16 cellular contexts compared by ENCODE assay signal in the genomic region with DNA sequence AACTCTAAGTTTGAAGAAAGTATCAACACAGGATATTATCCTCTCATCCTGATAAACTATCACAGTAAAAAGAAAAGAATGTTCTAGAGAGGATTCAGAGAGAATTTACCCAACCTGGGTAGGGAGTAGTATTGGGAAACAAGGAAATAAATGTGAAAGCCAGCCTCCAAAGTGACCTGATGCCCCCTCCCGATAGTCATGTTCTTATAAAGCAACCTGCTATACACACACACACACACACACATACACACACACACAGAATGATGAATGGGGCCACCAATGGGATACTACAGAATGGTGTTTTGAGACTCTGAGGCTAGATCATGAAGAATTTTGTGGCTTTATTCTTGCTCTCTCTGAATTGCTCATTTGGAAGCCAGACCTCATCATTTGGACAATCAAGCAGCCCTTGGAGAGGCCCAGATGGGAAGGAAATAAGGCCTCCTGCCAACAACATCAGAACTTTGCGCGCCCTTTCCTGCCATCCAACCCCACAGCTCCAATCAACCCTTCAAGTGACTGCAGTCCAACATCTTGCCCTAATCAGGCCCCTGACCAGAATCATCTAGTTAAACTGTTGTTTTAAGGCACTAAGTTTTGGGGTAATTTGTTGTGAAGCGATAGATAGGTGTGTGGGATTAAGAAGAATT.
"Had no signal": no experiment of that assay in that cellular context is flagged by ENCODE, and none has a peak within 500 bp of the region (broad histone marks: within the 10 kb centered on the region; RNA-seq: fewer than 3 reads in every experiment).

No MANE protein-coding gene starts in this region.

- ATAC-seq: gastrocnemius medialis, psoas muscle had no signal

- DNase-seq: activated CD4-positive, alpha-beta T cell treated with anti-CD3 and anti-CD28 coated beads, Interleukin-2, amount 50 U/mL, for 1 hour; activated naive CD4-positive, alpha-beta T cell treated with anti-CD3 and anti-CD28 coated beads, Interleukin-2, amount 50 U/mL, for 16 hours; activated T-cell treated with anti-CD3 and anti-CD28 coated beads for 4 hours; adrenal gland; esophagus squamous epithelium; gastrocnemius medialis; kidney; left ventricle myocardium inferior; mesendoderm; occipital lobe; psoas muscle; stimulated activated CD4-positive, alpha-beta T cell treated with anti-CD3 and anti-CD28 coated beads, Interleukin-2, amount 100 ng/mL, for 48 hours; stimulated activated naive CD4-positive, alpha-beta T cell treated with Interleukin-2 at 50 U/mL for 16 hours; T-helper 2 cell; upper lobe of left lung had no signal

- H3K4me3 ChIP-seq: adrenal gland, esophagus squamous epithelium, gastrocnemius medialis, left ventricle myocardium inferior, psoas muscle, suprapubic skin, upper lobe of left lung had no signal
